22 cellular contexts compared by ENCODE assay signal in genomic region chr14:77265187-77265515, GRCh38. TPM values are rescaled to one million over a fixed set of nuclear protein-coding genes. Genes with fewer than 3 reads are reported as not detected.
DNase-seq lines count a peak whose midpoint lies in the region; TF ChIP-seq lines count a peak whose summit lies in the region.
"Had no signal": no experiment of that assay in that cellular context is flagged by ENCODE, and none has a peak within 500 bp of the region (broad histone marks: within the 10 kb centered on the region; RNA-seq: fewer than 3 reads in every experiment).

No MANE protein-coding gene starts in this region.

- H2AK5ac ChIP-seq in trophoblast cell (ENCODE audit: low read length), result no peak overlapping the region

- H4K8ac ChIP-seq in trophoblast cell (ENCODE audit: low read depth, low read length), result no peak overlapping the region

- peak overlapping the region; percentile 84 for H3K4me2 ChIP-seq in BLaER1
- no peak overlapping the region for H3K4me2 ChIP-seq in trophoblast cell (ENCODE audit: low read length)
- H3K4me2 ChIP-seq: A549, GM23338 had no signal

- H2BK120ac ChIP-seq in trophoblast cell (ENCODE audit: insufficient read depth, low read length, poor library complexity), result no peak overlapping the region

- no peak overlapping the region for H3K23ac ChIP-seq in trophoblast cell (ENCODE audit: low read length)

- no peaks in the 10 kb centered on the region for H3K79me1 ChIP-seq in trophoblast cell (ENCODE audit: low read length)

- H3K27me3 ChIP-seq in BLaER1 (peaks cover 28% of the 10 kb centered on the region), trophoblast cell (ENCODE audit: insufficient read depth, low read length) (peaks cover 16% of the 10 kb centered on the region)

- H4K20me1 ChIP-seq in BLaER1, result no peaks in the 10 kb centered on the region; the same call in 1 of the 2 replicates

- H4K12ac ChIP-seq in trophoblast cell (ENCODE audit: low read depth, low read length), result no peak overlapping the region

- H3K14ac ChIP-seq in trophoblast cell (ENCODE audit: low read length), result no peak overlapping the region

- DNase-seq in endothelial cell (ENCODE audit: low spot score), result no peak
- no peak for DNase-seq in trophoblast cell
- no peak for DNase-seq in DMS114 treated with DMSO at 0.1 percent for 48 hours (lab: John Stamatoyannopoulos, UW; ENCODE audit: unreplicated experiment)
- no peak for DNase-seq in dedifferentiated amniotic fluid mesenchymal stem cell (ENCODE audit: extremely low spot score)
- DNase-seq in EL, result no peak
- DNase-seq in effector CD8-positive, alpha-beta T cell (lab: John Stamatoyannopoulos, UW), result no peak
- DNase-seq: 8988T; ACHN; AML-193; BE2C; CD4-positive, alpha-beta T cell; CD8-positive, alpha-beta memory T cell; DND-41; GDM1; H9 had no signal

- peaks cover 9% of the 10 kb centered on the region for H3K9me3 ChIP-seq in BLaER1
- H3K9me3 ChIP-seq in trophoblast cell (ENCODE audit: insufficient read depth, low read depth, low read length), result peaks cover 2% of the 10 kb centered on the region
- H3K9me3 ChIP-seq: BE2C had no signal

- no peak overlapping the region for H4K91ac ChIP-seq in trophoblast cell (ENCODE audit: low read depth, low read length)

- no peak for TF ChIP-seq CTCF in endothelial cell (IDR thresholded peaks at IDR 0.05; ENCODE audit: unreplicated experiment)

- H3K4me1 ChIP-seq in BLaER1 (peaks cover 82% of the 10 kb centered on the region), trophoblast cell (ENCODE audit: control insufficient read depth in 1 of 2, insufficient read depth in 2 of 2, low read length in 2 of 2) (no peaks in the 10 kb centered on the region)
- H3K4me1 ChIP-seq: BE2C had no signal

- no peak overlapping the region for H2BK12ac ChIP-seq in trophoblast cell (ENCODE audit: low read length)

- H3K9ac ChIP-seq in BLaER1 (0 out of 2 replicates have a peak overlapping the region, but pooled peaks have one; percentile 18), trophoblast cell (ENCODE audit: low read length) (no peak overlapping the region)

- no peaks in the 10 kb centered on the region for H3K9me3 Mint-ChIP-seq in endothelial cell (ENCODE audit: unreplicated experiment)
- H3K9me3 Mint-ChIP-seq: CD4-positive, alpha-beta T cell had no signal

- H3K36me3 ChIP-seq in BLaER1, result no peaks in the 10 kb centered on the region
- no peaks in the 10 kb centered on the region for H3K36me3 ChIP-seq in trophoblast cell (ENCODE audit: control insufficient read depth in 1 of 2, insufficient read depth in 2 of 2, low read length in 2 of 2)
- H3K36me3 ChIP-seq: BE2C had no signal

- TF ChIP-seq EP300 in Ishikawa (IDR thresholded peaks at IDR 0.05; ENCODE audit: borderline replicate concordance), result no peak

- peak overlapping the region; percentile 65 for H3K27ac ChIP-seq in BLaER1
- H3K27ac ChIP-seq in trophoblast cell (ENCODE audit: low read depth, low read length), result no peak overlapping the region
- H3K27ac ChIP-seq: A549, C4-2B had no signal

- no CpG with 5 or more reads among the region's 2 CpGs for WGBS in trophoblast cell (ENCODE audit: extremely low coverage, insufficient coverage, insufficient read length)

- TF ChIP-seq RAD21 in Ishikawa (IDR thresholded peaks at IDR 0.05; ENCODE audit: low read depth), result no peak

- no peak overlapping the region for H3K4ac ChIP-seq in trophoblast cell (ENCODE audit: low read depth, low read length)

- H3K18ac ChIP-seq in trophoblast cell (ENCODE audit: low read length), result no peak overlapping the region

- no peak overlapping the region for H3K27ac Mint-ChIP-seq in endothelial cell (ENCODE audit: unreplicated experiment)
- H3K27ac Mint-ChIP-seq: CD4-positive, alpha-beta T cell; GM23338; H9 had no signal

- peaks cover 2% of the 10 kb centered on the region for H3K4me1 Mint-ChIP-seq in endothelial cell (ENCODE audit: unreplicated experiment)

- peaks cover 21% of the 10 kb centered on the region for H3K27me3 Mint-ChIP-seq in endothelial cell (ENCODE audit: unreplicated experiment)

- no peak overlapping the region for H2AFZ ChIP-seq in trophoblast cell (ENCODE audit: insufficient read depth, low read length, poor library complexity)

- H3K79me2 ChIP-seq in trophoblast cell (ENCODE audit: control insufficient read depth, insufficient read depth, low read length, poor library complexity), result no peaks in the 10 kb centered on the region

- no peak overlapping the region for H3K4me3 ChIP-seq in BLaER1
- peak overlapping the region; percentile 40 for H3K4me3 ChIP-seq in trophoblast cell (ENCODE audit: low read depth, low read length)
- H3K4me3 ChIP-seq: A549, GM12878, GM23338 had no signal

- H2BK5ac ChIP-seq in trophoblast cell (ENCODE audit: low read depth, low read length, poor library complexity), result no peak overlapping the region

- H3K4me3 Mint-ChIP-seq in endothelial cell (ENCODE audit: unreplicated experiment), result peak overlapping the region; percentile 37
- H3K4me3 Mint-ChIP-seq: CD4-positive, alpha-beta T cell; CD8-positive, alpha-beta memory T cell; GM23338; H9 had no signal

- H3K36me3 Mint-ChIP-seq in endothelial cell (ENCODE audit: low read depth, unreplicated experiment), result peaks cover 4% of the 10 kb centered on the region

TF ChIP-seq in Ishikawa, 13 proteins besides CTCF, POLR2A, EP300 and RAD21:
- TF ChIP-seq USF1 (IDR thresholded peaks at IDR 0.05) (0 out of 2 replicates have a peak, but pooled peaks have one; percentile 21), EGR1 (IDR thresholded peaks at IDR 0.05) (no peak), NFIC (IDR thresholded peaks at IDR 0.05) (no peak), YY1 (IDR thresholded peaks at IDR 0.05; ENCODE audit: low read depth) (no peak)

RNA-seq across cellular contexts. Expression of gene NGB, which starts 5.9 kb away (rescaled TPM):
- not detected for total RNA-seq in endothelial cell (ENCODE audit: unreplicated experiment)
- polyA plus RNA-seq in trophoblast cell (2013), result not detected in 2 replicates
- total RNA-seq: CD4-positive, alpha-beta T cell; CD8-positive, alpha-beta memory T cell; GM12878; H4 had no signal
- polyA plus RNA-seq: A549; CD8-positive, alpha-beta memory T cell had no signal

RNA-seq across cellular contexts. Expression of gene POMT2, which starts 55.5 kb away (rescaled TPM):
- 33.8 TPM for total RNA-seq in endothelial cell (ENCODE audit: unreplicated experiment)
- polyA plus RNA-seq in trophoblast cell (2013), result 14.1 and 14.9 TPM in 2 replicates

RNA-seq across cellular contexts. Expression of gene GSTZ1, which starts 55.7 kb away (rescaled TPM):
- 20.0 TPM for total RNA-seq in endothelial cell (ENCODE audit: unreplicated experiment)
- 12.9 and 13.5 TPM in 2 replicates for polyA plus RNA-seq in trophoblast cell (2013)
